ENCODE assay signal across 15 cellular contexts in the genomic region with DNA sequence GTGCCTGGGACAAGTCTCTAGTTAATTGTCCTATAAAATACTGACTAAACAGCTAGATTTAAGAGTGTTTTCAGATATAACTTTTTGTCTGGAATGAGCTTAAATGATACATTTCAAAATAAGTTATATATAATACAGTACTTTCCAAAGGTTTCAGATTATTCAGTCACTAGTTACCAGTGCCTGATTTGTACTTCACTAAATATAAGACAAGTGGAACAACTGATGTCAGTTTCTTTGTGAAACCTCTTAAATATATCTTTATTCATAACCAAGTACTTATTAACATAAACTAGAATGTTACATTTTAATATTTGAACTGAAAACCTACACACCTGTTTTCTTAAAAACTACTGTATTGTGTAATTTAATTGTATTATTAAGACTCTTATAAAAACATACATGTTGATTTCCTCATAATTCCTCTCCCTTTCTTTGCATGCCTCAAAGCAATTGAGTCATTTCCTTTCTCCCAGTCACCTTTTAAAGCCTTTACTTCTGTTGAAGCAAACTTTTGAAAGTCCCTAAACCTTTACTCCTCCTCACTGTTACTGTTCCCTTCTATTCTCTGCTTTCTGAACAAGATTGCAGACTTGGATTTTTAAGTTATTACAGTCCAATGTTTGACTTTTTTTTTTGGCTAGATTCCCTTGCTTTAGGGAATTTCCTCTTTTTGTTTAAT. TPM values are rescaled to one million over a fixed set of nuclear protein-coding genes. Genes with fewer than 3 reads are reported as not detected.
A peak's percentile ranks its signal among the peaks of the same experiment; 100 is the strongest.
DNase-seq lines count a peak whose midpoint lies in the region; ATAC-seq and TF ChIP-seq lines count a peak whose summit lies in the region.
"Had no signal": no experiment of that assay in that cellular context is flagged by ENCODE, and none has a peak within 500 bp of the region (broad histone marks: within the 10 kb centered on the region; RNA-seq: fewer than 3 reads in every experiment).

No MANE protein-coding gene starts in this region.

- DNase-seq in ELR (ENCODE audit: low read depth) (peak; percentile 4), HCEC 1CT (peak; percentile 1), WTC11 (ENCODE audit: low spot score) (no peak), iris pigment epithelial cell (ENCODE audit: low read depth) (peak; percentile 42), NCI-H1417 treated with DMSO at 0.1 percent for 48 hours (lab: John Stamatoyannopoulos, UW) (no peak), UCSD-AML1 (lab: John Stamatoyannopoulos, UW; ENCODE audit: unreplicated experiment) (no peak), H4 (ENCODE audit: low spot score) (no peak)
- DNase-seq: activated gamma-delta T cell treated with Interleukin-2 at 50 U/mL for 16 hours, MV-4-11, sigmoid colon, transverse colon had no signal

- no peak for TF ChIP-seq CTCF in WTC11 (IDR thresholded peaks at IDR 0.05)

- ATAC-seq in WTC11 (no peak), GM21526 (IDR thresholded peaks at IDR 0.05; ENCODE audit: low FRiP score, unreplicated experiment) (no peak)
- ATAC-seq: activated CD4-positive, CD25-positive, alpha-beta regulatory T cell treated with anti-CD3 and anti-CD28 coated beads, Interleukin-2, amount 50 U/mL, for 24 hours; HepG2 had no signal

- CTCF ChIA-PET in WTC11 (lab: Charles Lee): no interaction called here

- H3K4me3 Mint-ChIP-seq in WTC11: no peak overlapping the region
- H3K4me3 Mint-ChIP-seq: T-helper 1 cell treated with Interleukin-12 subunit alpha and Interleukin-12 subunit beta and Interleukin-4 antibody, amounts not matched to agents 30 μg/mL and 1 μg/mL, for 36 hours had no signal

- H3K27me3 Mint-ChIP-seq in WTC11 (ENCODE audit: low read depth): no peaks in the 10 kb centered on the region; the same call in 1 of the 2 replicates

- H3K4me1 Mint-ChIP-seq in WTC11: peaks cover 31% of the 10 kb centered on the region

- POLR2A ChIA-PET in WTC11 (lab: Charles Lee): no interaction called here

- no peaks in the 10 kb centered on the region for H3K9me3 Mint-ChIP-seq in WTC11

- H3K36me3 Mint-ChIP-seq in WTC11: no peaks in the 10 kb centered on the region

- H3K27ac Mint-ChIP-seq in WTC11: peak overlapping the region; percentile 10; the same call in 1 of the 2 replicates
- H3K27ac Mint-ChIP-seq: T-helper 1 cell treated with Interleukin-12 subunit alpha and Interleukin-12 subunit beta and Interleukin-4 antibody, amounts not matched to agents 30 μg/mL and 1 μg/mL, for 36 hours had no signal

TF ChIP-seq in WTC11, 78 proteins besides CTCF, POLR2A, EP300 and RAD21:
- TF ChIP-seq CBFB (CRISPR knock-in tag; IDR thresholded peaks at IDR 0.05; ENCODE audit: low read depth) (no peak), SMAD3 (CRISPR knock-in tag; IDR thresholded peaks at IDR 0.05; ENCODE audit: borderline replicate concordance) (no peak), NR2C2 (CRISPR knock-in tag; IDR thresholded peaks at IDR 0.05) (no peak), NFYB (CRISPR knock-in tag; conservative IDR thresholded peaks at IDR 0.05; ENCODE audit: low read depth) (no peak), ZNF416 (CRISPR knock-in tag; IDR thresholded peaks at IDR 0.05) (no peak), NFE2L1 (CRISPR knock-in tag; IDR thresholded peaks at IDR 0.05) (no peak), IRF2 (CRISPR knock-in tag; IDR thresholded peaks at IDR 0.05; ENCODE audit: borderline replicate concordance, low read depth) (no peak)
- TF ChIP-seq, protein P1, sequence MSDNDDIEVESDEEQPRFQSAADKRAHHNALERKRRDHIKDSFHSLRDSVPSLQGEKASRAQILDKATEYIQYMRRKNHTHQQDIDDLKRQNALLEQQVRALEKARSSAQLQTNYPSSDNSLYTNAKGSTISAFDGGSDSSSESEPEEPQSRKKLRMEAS (CRISPR knock-in tag; IDR thresholded peaks at IDR 0.05): no peak
- TF ChIP-seq, protein P2, sequence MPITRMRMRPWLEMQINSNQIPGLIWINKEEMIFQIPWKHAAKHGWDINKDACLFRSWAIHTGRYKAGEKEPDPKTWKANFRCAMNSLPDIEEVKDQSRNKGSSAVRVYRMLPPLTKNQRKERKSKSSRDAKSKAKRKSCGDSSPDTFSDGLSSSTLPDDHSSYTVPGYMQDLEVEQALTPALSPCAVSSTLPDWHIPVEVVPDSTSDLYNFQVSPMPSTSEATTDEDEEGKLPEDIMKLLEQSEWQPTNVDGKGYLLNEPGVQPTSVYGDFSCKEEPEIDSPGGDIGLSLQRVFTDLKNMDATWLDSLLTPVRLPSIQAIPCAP (CRISPR knock-in tag; IDR thresholded peaks at IDR 0.05): no peak
- TF ChIP-seq, protein P3, sequence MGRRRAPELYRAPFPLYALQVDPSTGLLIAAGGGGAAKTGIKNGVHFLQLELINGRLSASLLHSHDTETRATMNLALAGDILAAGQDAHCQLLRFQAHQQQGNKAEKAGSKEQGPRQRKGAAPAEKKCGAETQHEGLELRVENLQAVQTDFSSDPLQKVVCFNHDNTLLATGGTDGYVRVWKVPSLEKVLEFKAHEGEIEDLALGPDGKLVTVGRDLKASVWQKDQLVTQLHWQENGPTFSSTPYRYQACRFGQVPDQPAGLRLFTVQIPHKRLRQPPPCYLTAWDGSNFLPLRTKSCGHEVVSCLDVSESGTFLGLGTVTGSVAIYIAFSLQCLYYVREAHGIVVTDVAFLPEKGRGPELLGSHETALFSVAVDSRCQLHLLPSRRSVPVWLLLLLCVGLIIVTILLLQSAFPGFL (CRISPR knock-in tag; IDR thresholded peaks at IDR 0.05; ENCODE audit: borderline replicate concordance): no peak
- TF ChIP-seq, protein P4, sequence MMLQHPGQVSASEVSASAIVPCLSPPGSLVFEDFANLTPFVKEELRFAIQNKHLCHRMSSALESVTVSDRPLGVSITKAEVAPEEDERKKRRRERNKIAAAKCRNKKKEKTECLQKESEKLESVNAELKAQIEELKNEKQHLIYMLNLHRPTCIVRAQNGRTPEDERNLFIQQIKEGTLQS (CRISPR knock-in tag; conservative IDR thresholded peaks at IDR 0.05): no peak

RNA-seq across cellular contexts. Expression of a gene that starts 8.6 kb away (rescaled TPM):
- total RNA-seq in WTC11 (2021): 336 to 406 TPM (median 357 TPM) in 3 replicates
- total RNA-seq in H4 (2014; rRNA removed; shearing (Covaris generic)): 1.5 and 5.0 TPM in 2 replicates

Comparison
In these comparisons a context has a peak if more than half of its experiments do, and no peak if none do; other contexts are left out.
1. DNase-seq: peak in ELR (single experiment), HCEC 1CT (single experiment) and iris pigment epithelial cell (single experiment); none in WTC11 (single experiment), NCI-H1417 treated with DMSO at 0.1 percent for 48 hours (single experiment), UCSD-AML1 (single experiment) and H4 (single experiment).
2. RNA of a gene that starts 8.6 kb away (total RNA-seq): 336 to 406 TPM in WTC11; 1.5 to 5.0 TPM in H4; every median in the first group is over 10 times any median in the second.